Comparison of ENCODE assay signal across 8 cellular contexts in the genomic region with DNA sequence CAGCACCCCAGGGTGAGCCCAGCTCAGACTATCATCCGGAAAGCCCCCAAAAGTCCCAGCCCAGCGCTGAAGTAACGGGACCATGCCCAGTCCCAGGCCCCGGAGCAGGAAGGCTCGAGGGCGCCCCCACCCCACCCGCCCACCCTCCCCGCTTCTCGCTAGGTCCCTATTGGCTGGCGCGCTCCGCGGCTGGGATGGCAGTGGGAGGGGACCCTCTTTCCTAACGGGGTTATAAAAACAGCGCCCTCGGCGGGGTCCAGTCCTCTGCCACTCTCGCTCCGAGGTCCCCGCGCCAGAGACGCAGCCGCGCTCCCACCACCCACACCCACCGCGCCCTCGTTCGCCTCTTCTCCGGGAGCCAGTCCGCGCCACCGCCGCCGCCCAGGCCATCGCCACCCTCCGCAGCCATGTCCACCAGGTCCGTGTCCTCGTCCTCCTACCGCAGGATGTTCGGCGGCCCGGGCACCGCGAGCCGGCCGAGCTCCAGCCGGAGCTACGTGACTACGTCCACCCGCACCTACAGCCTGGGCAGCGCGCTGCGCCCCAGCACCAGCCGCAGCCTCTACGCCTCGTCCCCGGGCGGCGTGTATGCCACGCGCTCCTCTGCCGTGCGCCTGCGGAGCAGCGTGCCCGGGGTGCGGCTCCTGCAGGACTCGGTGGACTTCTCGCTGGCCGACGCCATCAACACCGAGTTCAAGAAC. TPM values are rescaled to one million over a fixed set of nuclear protein-coding genes. Genes with fewer than 3 reads are reported as not detected.
DNase-seq lines count a peak whose midpoint lies in the region; ATAC-seq, FAIRE-seq and TF ChIP-seq lines count a peak whose summit lies in the region.

No MANE protein-coding gene starts in this region.

- peak; percentile 99 for TF ChIP-seq POLR2A in A549 (IDR thresholded peaks at IDR 0.05; ENCODE audit: low read length)
- peak; percentile 78 for TF ChIP-seq POLR2A in right lobe of liver (IDR thresholded peaks at IDR 0.05)

- DNase-seq in A549 (ENCODE audit: low read depth in 1 of 2, low spot score in 1 of 2), result peak; percentile 85 to 89
- DNase-seq in HuH-7.5 (ENCODE audit: low spot score), result peak; percentile 60
- DNase-seq in activated CD4-positive, alpha-beta T cell treated with anti-CD3 and anti-CD28 coated beads for 1 hour, result peak; percentile 79
- peak; percentile 91 for DNase-seq in choroid plexus epithelial cell (ENCODE audit: low read depth)
- DNase-seq in right lobe of liver, result peak; percentile 81 to 86 (median 85)
- peak; percentile 46 to 79 (median 72) for DNase-seq in stimulated activated CD4-positive, alpha-beta T cell treated with anti-CD3 and anti-CD28 coated beads, TNF-alpha, amount 100 ng/mL, for 1 hour (ENCODE audit: low read depth in 3 of 3, low spot score in 1 of 3)
- DNase-seq in pons (ENCODE audit: low spot score), result no peak

- H3K4me1 ChIP-seq in A549 (peaks cover 44% of the 10 kb centered on the region), right lobe of liver (peaks cover 0 to 10% (median 0%) of the 10 kb centered on the region in 4 donors)

- H3K4me3 ChIP-seq in A549, result peak overlapping the region; percentile 94
- H3K4me3 ChIP-seq in choroid plexus epithelial cell (ENCODE audit: low read depth, low read length), result peak overlapping the region; percentile 98
- peak overlapping the region; percentile 51 to 60 (median 55) for H3K4me3 ChIP-seq in right lobe of liver

- CTCF ChIA-PET in A549 (lab: Yijun Ruan, JAX), result interaction anchor here (0.6 to 6.3 kb wide), 25 partner anchors 9 to 387 kb away, joined by 3 to 53 read pairs (median 5); partner anchors contain the start of gene TRDMT1

- H3K9me3 ChIP-seq in A549 (no peaks in the 10 kb centered on the region), right lobe of liver (no peaks in the 10 kb centered on the region)

- intact Hi-C loops in right lobe of liver (cut with DNase I), result no loop called here

- POLR2A ChIA-PET in A549 (lab: Yijun Ruan, JAX), result interaction anchor here (0.7 to 6.0 kb wide), 14 partner anchors 8 to 412 kb away, joined by 3 to 96 read pairs (median 8); partner anchors contain the start of genes RSU1 and TRDMT1

- H3K27me3 ChIP-seq in right lobe of liver, result peaks cover 0 to 11% of the 10 kb centered on the region in 2 donors

- peak overlapping the region; percentile 97 for H3K4me2 ChIP-seq in A549

- H3K36me3 ChIP-seq in right lobe of liver, result peaks cover 0 to 17% (median 0%) of the 10 kb centered on the region in 4 donors

- no peak for FAIRE-seq in A549 (lab: Jason Lieb, UNC)

- WGBS in A549 (ENCODE audit: missing lambda C conversion rate), result no CpG with 5 or more reads among the region's 72 CpGs
- 2% methylated on average over 17 of the region's 72 CpGs for WGBS in right lobe of liver (ENCODE audit: insufficient coverage, low coverage, low lambda C conversion rate, missing lambda C conversion rate)

- no peak for TF ChIP-seq EP300 in A549 (IDR thresholded peaks at IDR 0.05)

- TF ChIP-seq CTCF in A549 (IDR thresholded peaks at IDR 0.05), result peak; percentile 3; the same call in 1 of the 3 replicates
- no peak for TF ChIP-seq CTCF in choroid plexus epithelial cell (conservative IDR thresholded peaks at IDR 0.05; ENCODE audit: low read depth, low read length)
- no peak for TF ChIP-seq CTCF in right lobe of liver (IDR thresholded peaks at IDR 0.05)

- ATAC-seq in A549, result peak; percentile 64 to 81
- peak; percentile 37 for ATAC-seq in GM18907 (IDR thresholded peaks at IDR 0.05; ENCODE audit: unreplicated experiment)
- peak; percentile 57 to 75 (median 66) for ATAC-seq in right lobe of liver

- no peak for TF ChIP-seq RAD21 in A549 (conservative IDR thresholded peaks at IDR 0.05 in 1 of 2, IDR thresholded peaks at IDR 0.05 in 1 of 2)

- H3K27ac ChIP-seq in A549, result peak overlapping the region; percentile 92 to 100
- H3K27ac ChIP-seq in right lobe of liver, result peak overlapping the region; percentile 79 to 96 (median 80)

TF ChIP-seq in A549, 52 proteins besides CTCF, POLR2A, EP300 and RAD21:
- TF ChIP-seq RNF2 (IDR thresholded peaks at IDR 0.05; ENCODE audit: borderline replicate concordance, low read depth), result peak; percentile 90; the same call in 1 of the 2 replicates
- TF ChIP-seq PHF8 (IDR thresholded peaks at IDR 0.05; ENCODE audit: borderline replicate concordance, low read depth), result peak; percentile 64
- no peak for TF ChIP-seq POLR2AphosphoS2 (conservative IDR thresholded peaks at IDR 0.05; ENCODE audit: low read length)
- peak; percentile 82; the same call in 1 of the 2 replicates for TF ChIP-seq TFCP2L1 (CRISPR knock-in tag; IDR thresholded peaks at IDR 0.05)
- TF ChIP-seq, protein P1, sequence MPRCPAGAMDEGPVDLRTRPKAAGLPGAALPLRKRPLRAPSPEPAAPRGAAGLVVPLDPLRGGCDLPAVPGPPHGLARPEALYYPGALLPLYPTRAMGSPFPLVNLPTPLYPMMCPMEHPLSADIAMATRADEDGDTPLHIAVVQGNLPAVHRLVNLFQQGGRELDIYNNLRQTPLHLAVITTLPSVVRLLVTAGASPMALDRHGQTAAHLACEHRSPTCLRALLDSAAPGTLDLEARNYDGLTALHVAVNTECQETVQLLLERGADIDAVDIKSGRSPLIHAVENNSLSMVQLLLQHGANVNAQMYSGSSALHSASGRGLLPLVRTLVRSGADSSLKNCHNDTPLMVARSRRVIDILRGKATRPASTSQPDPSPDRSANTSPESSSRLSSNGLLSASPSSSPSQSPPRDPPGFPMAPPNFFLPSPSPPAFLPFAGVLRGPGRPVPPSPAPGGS (IDR thresholded peaks at IDR 0.05), result peak; percentile 90
- TF ChIP-seq, protein P2, sequence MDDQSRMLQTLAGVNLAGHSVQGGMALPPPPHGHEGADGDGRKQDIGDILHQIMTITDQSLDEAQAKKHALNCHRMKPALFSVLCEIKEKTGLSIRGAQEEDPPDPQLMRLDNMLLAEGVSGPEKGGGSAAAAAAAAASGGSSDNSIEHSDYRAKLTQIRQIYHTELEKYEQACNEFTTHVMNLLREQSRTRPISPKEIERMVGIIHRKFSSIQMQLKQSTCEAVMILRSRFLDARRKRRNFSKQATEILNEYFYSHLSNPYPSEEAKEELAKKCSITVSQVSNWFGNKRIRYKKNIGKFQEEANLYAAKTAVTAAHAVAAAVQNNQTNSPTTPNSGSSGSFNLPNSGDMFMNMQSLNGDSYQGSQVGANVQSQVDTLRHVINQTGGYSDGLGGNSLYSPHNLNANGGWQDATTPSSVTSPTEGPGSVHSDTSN (IDR thresholded peaks at IDR 0.05), result 0 out of 2 replicates have a peak, but pooled peaks have one; percentile 53
- TF ChIP-seq JUN (IDR thresholded peaks at IDR 0.05), result peak in 1 of 2 experiments; percentile 92; a peak in 4 of 5 replicates
- TF ChIP-seq HDAC2 (IDR thresholded peaks at IDR 0.05), result no peak
- TF ChIP-seq MAX (IDR thresholded peaks at IDR 0.05), result peak; percentile 31; the same call in 1 of the 2 replicates
TF ChIP-seq in A549: peak in this region for 7.

RNA-seq across cellular contexts. Expression of gene VIM, which starts 1.1 kb away (rescaled TPM):
- polyA plus RNA-seq in A549 (2011; rRNA removed) (773 and 848 TPM in 2 replicates), A549 (2017; fragmentation: RNase III; extraction: RNeasy Plus Mini Kit Qiagen cat#74134 plus additional on column Dnase treatment) (830 to 987 TPM (median 875 TPM) in 3 replicates)
- 842 and 1,013 TPM in 2 replicates for polyA plus RNA-seq in A549 (2012; cell fraction: cytosol; rRNA removed)
- polyA plus RNA-seq in A549 (2012; cell fraction: nucleus; rRNA removed), result 1,036 and 2,636 TPM in 2 replicates
- polyA minus RNA-seq in A549 (2011; rRNA and poly(A)+ RNA removed), result 792 and 808 TPM in 2 replicates
- total RNA-seq in right lobe of liver, result 100 to 1,000 TPM in 3 of 6 experiments, 10 to 100 TPM in 3; 39.3 to 160 (median 97.4) TPM

RNA-seq across cellular contexts. Expression of gene TRDMT1, which starts 27.7 kb away (rescaled TPM):
- polyA plus RNA-seq in A549 (2011; rRNA removed) (5.7 and 7.4 TPM in 2 replicates), A549 (2017; fragmentation: RNase III; extraction: RNeasy Plus Mini Kit Qiagen cat#74134 plus additional on column Dnase treatment) (2.4 to 3.4 TPM (median 3.3 TPM) in 3 replicates)
- 1.8 and 1.9 TPM in 2 replicates for polyA plus RNA-seq in A549 (2012; cell fraction: cytosol; rRNA removed)
- polyA plus RNA-seq in A549 (2012; cell fraction: nucleus; rRNA removed), result 1.0 and 1.1 TPM in 2 replicates
- 4.6 and 5.1 TPM in 2 replicates for polyA minus RNA-seq in A549 (2011; rRNA and poly(A)+ RNA removed)
- 1 to 10 TPM in 5 of 6 experiments, under 1 TPM in 1; 0.79 to 2.9 (median 1.6) TPM for total RNA-seq in right lobe of liver
